ENCODE assay signal across 8 cellular contexts in the genomic region with DNA sequence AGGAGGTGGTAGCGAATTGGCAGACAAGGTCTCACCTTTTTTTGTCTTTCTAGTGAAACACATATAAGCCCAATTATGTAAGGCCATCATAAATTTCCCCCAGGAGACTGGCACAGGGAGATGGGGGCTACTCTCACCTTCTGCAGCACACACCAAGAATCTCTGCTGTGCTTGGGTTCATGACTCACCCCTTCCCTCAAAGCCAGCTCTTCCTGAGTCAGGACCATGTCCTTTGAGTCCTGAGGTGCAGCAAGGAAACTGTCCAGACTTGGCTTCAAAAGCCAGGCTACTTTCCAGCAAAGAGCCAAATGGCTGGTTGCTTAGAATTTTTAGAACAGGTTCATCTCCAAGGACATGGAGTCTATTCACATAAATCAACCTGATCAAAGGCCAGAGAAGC.
DNase-seq lines count a peak whose midpoint lies in the region; ATAC-seq, FAIRE-seq and TF ChIP-seq lines count a peak whose summit lies in the region.
"Not testable (repeated sequence)": the region's sequence is repeated elsewhere in the genome, so short reads cannot be mapped to it uniquely, and the experiment has no call there.

No MANE protein-coding gene starts in this region.

- H3K79me2 ChIP-seq in PC-3 (ENCODE audit: low read length) (peaks cover 72% of the 10 kb centered on the region), endothelial cell of umbilical vein (ENCODE audit: control insufficient read depth, insufficient read depth, low read length) (peaks cover 58% of the 10 kb centered on the region)

- not testable (repeated sequence) for H3K27ac ChIP-seq in PC-3 (ENCODE audit: low read length); foreskin keratinocyte
- peak overlapping the region; percentile 23 for H3K27ac ChIP-seq in endothelial cell of umbilical vein (ENCODE audit: insufficient read depth, low read depth, low read length)

- ATAC-seq in PC-3 (peak; percentile 47; the same call in 1 of the 2 replicates), SK-N-SH treated with all-trans-retinoic acid at 6 μM for 48 hours (peak; percentile 33; the same call in 2 of the 3 replicates), foreskin keratinocyte (peak; percentile 75)
- peak; percentile 25 for ATAC-seq in stimulated activated naive CD8-positive, alpha-beta T cell treated with anti-CD3 and anti-CD28 coated beads, Interleukin-15, Interleukin-2, amounts not matched to agents 100 U/mL and 50 U/mL, for 24 hours

- not testable (repeated sequence) for H3K4me2 ChIP-seq in PC-3 (ENCODE audit: low read length); endothelial cell of umbilical vein (ENCODE audit: insufficient read depth, low read length)

- H3K9me2 ChIP-seq in PC-3 (replicated peaks; ENCODE audit: low read length) = not testable (repeated sequence)

- dilution Hi-C loops in endothelial cell of umbilical vein (cut with MboI; ENCODE audit: extremely low pct_ligation_motif_present, low sequenced_read_pairs) = not testable (repeated sequence)

- POLR2A ChIA-PET in PC-3 (lab: Charles Lee; ENCODE audit: unreplicated experiment); endothelial cell of umbilical vein (lab: Charles Lee): not testable (repeated sequence)

- not testable (repeated sequence) for H2AFZ ChIP-seq in PC-3 (ENCODE audit: low read length); endothelial cell of umbilical vein (ENCODE audit: low read depth, low read length)

- H3K9me1 ChIP-seq in endothelial cell of umbilical vein (replicated peaks; ENCODE audit: control insufficient read depth, extremely low read depth, insufficient read depth, low read length) = not testable (repeated sequence)

- H3F3A ChIP-seq in PC-3 (ENCODE audit: low read length, unreplicated experiment) = not testable (repeated sequence)

- BruUV-seq in PC-3 (replicated peaks; lab: Mats Ljungman, UMichigan); endothelial cell of umbilical vein (replicated peaks; lab: Mats Ljungman, UMichigan): not testable (repeated sequence)

- H3K4me3 ChIP-seq in PC-3 (ENCODE audit: low read length); endothelial cell of umbilical vein (replicated peaks in 1 of 3; ENCODE audit: insufficient read depth in 1 of 3, low read depth in 1 of 3, low read length in 3 of 3): not testable (repeated sequence)

- not testable (repeated sequence) for TF ChIP-seq CTCF in PC-3 (conservative IDR thresholded peaks at IDR 0.05; ENCODE audit: low read depth, low read length); endothelial cell of umbilical vein (IDR thresholded peaks at IDR 0.05; ENCODE audit: extremely low read depth in 1 of 2, insufficient read depth in 1 of 2, low read depth in 1 of 2, low read length in 2 of 2); foreskin keratinocyte (conservative IDR thresholded peaks at IDR 0.05)

- intact Hi-C loops in PC-3 (cut with micrococcal nuclease); endothelial cell of umbilical vein (cut with micrococcal nuclease): not testable (repeated sequence)

- H3K36me3 ChIP-seq in PC-3 (ENCODE audit: low read depth, low read length); endothelial cell of umbilical vein (ENCODE audit: control insufficient read depth in 2 of 2, extremely low read depth in 1 of 2, insufficient read depth in 2 of 2, low read length in 2 of 2): not testable (repeated sequence)

- DNase-seq in H54 (ENCODE audit: insufficient read length, low spot score); HTR-8/SVneo (ENCODE audit: insufficient read length, low spot score); PC-3; RCC 7860 (ENCODE audit: low spot score); endothelial cell of umbilical vein (ENCODE audit: low read depth, low spot score); foreskin keratinocyte; stimulated activated naive CD8-positive, alpha-beta T cell treated with anti-CD3 and anti-CD28 coated beads, Interleukin-15, Interleukin-2, amounts not matched to agents 100 U/mL and 50 U/mL, for 24 hours: not testable (repeated sequence)

- not testable (repeated sequence) for TF ChIP-seq POLR2A in H54 (IDR thresholded peaks at IDR 0.05; ENCODE audit: low read depth, low read length); endothelial cell of umbilical vein (IDR thresholded peaks at IDR 0.05; ENCODE audit: low read depth, low read length)

- H3K9ac ChIP-seq in PC-3 (ENCODE audit: low read length); endothelial cell of umbilical vein (replicated peaks; ENCODE audit: extremely low read depth, insufficient read depth, low read length): not testable (repeated sequence)

- H3K27me3 ChIP-seq in PC-3 (ENCODE audit: low read length); endothelial cell of umbilical vein (ENCODE audit: control insufficient read depth in 2 of 2, insufficient read depth in 2 of 2, low read length in 2 of 2); foreskin keratinocyte: not testable (repeated sequence)

- FAIRE-seq in H54 (lab: Jason Lieb, UNC) (peak; percentile 48), HTR-8/SVneo (lab: Jason Lieb, UNC) (peak; percentile 4), RCC 7860 (lab: Jason Lieb, UNC) (peak; percentile 82), endothelial cell of umbilical vein (lab: Jason Lieb, UNC) (peak; percentile 98)

- CTCF ChIA-PET in PC-3 (lab: Charles Lee); endothelial cell of umbilical vein (lab: Charles Lee): not testable (repeated sequence)

- not testable (repeated sequence) for H3K4me1 ChIP-seq in PC-3 (ENCODE audit: insufficient read depth, low read length); endothelial cell of umbilical vein (ENCODE audit: control insufficient read depth, extremely low read depth, insufficient read depth, low read length); foreskin keratinocyte

- H3K9me3 ChIP-seq in PC-3 (ENCODE audit: low read length); endothelial cell of umbilical vein (replicated peaks; ENCODE audit: control insufficient read depth, insufficient read depth, low read length): not testable (repeated sequence)

- H4K20me1 ChIP-seq in PC-3 (ENCODE audit: low read length); endothelial cell of umbilical vein (replicated peaks; ENCODE audit: control insufficient read depth, extremely low read depth, insufficient read depth, low read length): not testable (repeated sequence)

Comparison
In these comparisons a context has a peak if more than half of its experiments do, and no peak if none do; other contexts are left out.
1. ATAC-seq: peak in every context shown above with its lines; median percentile 75 in foreskin keratinocyte; 47 in PC-3; 33 in SK-N-SH treated with all-trans-retinoic acid at 6 μM for 48 hours; 25 in stimulated activated naive CD8-positive, alpha-beta T cell treated with anti-CD3 and anti-CD28 coated beads, Interleukin-15, Interleukin-2, amounts not matched to agents 100 U/mL and 50 U/mL, for 24 hours.